In the genomic region with DNA sequence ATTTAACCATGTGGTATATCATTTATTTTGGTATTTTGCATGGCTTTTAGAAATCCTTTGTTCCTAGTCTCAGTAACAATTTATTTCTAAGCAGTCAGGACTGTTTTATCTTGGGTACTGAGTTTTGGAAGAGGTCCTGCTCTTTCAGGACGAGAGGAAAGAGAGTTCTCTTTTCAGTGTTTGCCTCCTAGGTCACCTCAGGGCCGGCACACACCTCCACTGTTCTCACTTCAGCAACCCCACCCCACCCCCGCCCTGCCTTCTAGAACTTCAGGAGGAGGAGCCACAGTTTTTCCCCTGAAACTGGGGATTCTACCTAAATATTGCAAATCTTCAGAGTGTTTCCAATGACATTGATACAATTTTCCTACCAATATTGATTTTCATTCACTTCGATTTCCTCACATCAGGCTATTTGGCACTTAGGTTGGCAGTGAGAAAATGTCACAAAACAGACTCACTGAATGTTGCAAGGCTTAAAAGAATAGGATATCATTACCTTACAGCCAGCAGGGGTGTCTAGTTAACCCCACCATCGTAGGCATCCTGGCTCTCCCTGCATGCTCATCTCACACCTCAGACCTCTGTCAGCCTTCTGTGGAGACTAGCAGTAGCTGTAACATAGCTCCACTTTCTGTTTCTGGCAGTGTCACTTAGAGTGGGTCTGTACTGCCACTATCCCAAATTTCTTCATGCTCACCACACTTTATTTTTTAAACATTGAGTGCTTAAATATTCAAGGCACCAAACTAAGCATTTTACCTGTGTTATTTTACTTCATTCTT, we compare ENCODE assay signal across 17 cellular contexts. TPM values are rescaled to one million over a fixed set of nuclear protein-coding genes. Genes with fewer than 3 reads are reported as not detected.
DNase-seq lines count a peak whose midpoint lies in the region; ATAC-seq and TF ChIP-seq lines count a peak whose summit lies in the region.
"Had no signal": no experiment of that assay in that cellular context is flagged by ENCODE, and none has a peak within 500 bp of the region (broad histone marks: within the 10 kb centered on the region; RNA-seq: fewer than 3 reads in every experiment).

No MANE protein-coding gene starts in this region.

- CTCF ChIA-PET in HCT116 (lab: Charles Lee) = interaction anchor here (1.6 kb wide), 1 partner anchor 56 kb away, joined by 4 read pairs; no protein-coding TSS in a partner anchor
- CTCF ChIA-PET in activated CD8-positive, alpha-beta T cell treated with anti-CD3 and anti-CD28 coated beads for 36 hours (lab: Charles Lee) = interaction anchor here (1.1 to 4.9 kb wide), 8 partner anchors 9 to 206 kb away, joined by 3 to 41 read pairs (median 5); no protein-coding TSS in a partner anchor

- H3K4me2 ChIP-seq in HCT116 (ENCODE audit: low read length) (peak overlapping the region; percentile 55), osteoblast (ENCODE audit: insufficient read depth, low read length) (peak overlapping the region; percentile 75)
- H3K4me2 ChIP-seq: A549 had no signal

- H2AFZ ChIP-seq in HCT116 (ENCODE audit: low read depth, low read length, poor library complexity, severe bottlenecking) (no peak overlapping the region), osteoblast (ENCODE audit: low read length) (no peak overlapping the region)

- H3K4me1 ChIP-seq in HCT116 (ENCODE audit: control insufficient read depth in 1 of 2, insufficient read depth in 2 of 2, low read length in 2 of 2) (peaks cover 0 to 19% of the 10 kb centered on the region in 2 experiments; a peak in 2 of 4 replicates), osteoblast (ENCODE audit: insufficient read depth, low read length) (peaks cover 19% of the 10 kb centered on the region), colonic mucosa (no peaks in the 10 kb centered on the region)

- POLR2A ChIA-PET in HCT116 (lab: Charles Lee) = interaction anchor here (0.6 kb wide), 1 partner anchor 19 kb away, joined by 4 read pairs; no protein-coding TSS in a partner anchor
- POLR2A ChIA-PET in activated CD8-positive, alpha-beta T cell treated with anti-CD3 and anti-CD28 coated beads for 36 hours (lab: Charles Lee) = interaction anchor here (0.9 to 1.3 kb wide), 3 partner anchors 10 to 17 kb away, joined by 3 read pairs; a partner anchor contains a TSS

- H3K4me3 Mint-ChIP-seq in activated T-cell treated with anti-CD3 and anti-CD28 coated beads, Interleukin-2, amount 50 U/mL, for 4 hours = no peak overlapping the region
- H3K4me3 Mint-ChIP-seq in activated CD8-positive, alpha-beta T cell treated with anti-CD3 and anti-CD28 coated beads for 36 hours = no peak overlapping the region
- H3K4me3 Mint-ChIP-seq: mesothelial cell of epicardium, neural crest cell had no signal

- H3K27me3 Mint-ChIP-seq in activated T-cell treated with anti-CD3 and anti-CD28 coated beads, Interleukin-2, amount 50 U/mL, for 4 hours (ENCODE audit: low read depth) = no peaks in the 10 kb centered on the region
- no peaks in the 10 kb centered on the region for H3K27me3 Mint-ChIP-seq in activated CD8-positive, alpha-beta T cell treated with anti-CD3 and anti-CD28 coated beads for 36 hours
- H3K27me3 Mint-ChIP-seq: CD4-positive, CD25-positive, alpha-beta regulatory T cell had no signal

- H3K27ac Mint-ChIP-seq in activated CD8-positive, alpha-beta T cell treated with anti-CD3 and anti-CD28 coated beads for 36 hours = no peak overlapping the region
- H3K27ac Mint-ChIP-seq: mesothelial cell of epicardium had no signal

- H3K9ac ChIP-seq in HCT116 (ENCODE audit: low read length) (0 out of 2 replicates have a peak overlapping the region, but pooled peaks have one; percentile 4), colonic mucosa (ENCODE audit: low read depth in 2 of 2, low read length in 2 of 2) (no peak overlapping the region)

- BruUV-seq in HCT116 (replicated peaks; lab: Mats Ljungman, UMichigan) = no TSS peak

- no peak for TF ChIP-seq POLR2A in HCT116 (IDR thresholded peaks at IDR 0.05; ENCODE audit: borderline replicate concordance, extremely low read depth, insufficient read depth, insufficient read length)

- ATAC-seq in activated T-cell treated with anti-CD3 and anti-CD28 coated beads, Interleukin-2, amount 50 U/mL, for 4 hours = peak; percentile 37 to 39
- ATAC-seq in HCT116 = no peak
- ATAC-seq in activated CD8-positive, alpha-beta T cell treated with anti-CD3 and anti-CD28 coated beads for 36 hours = peak; percentile 53

- H3K79me2 ChIP-seq in HCT116 (ENCODE audit: insufficient read depth, low read length) = no peaks in the 10 kb centered on the region
- peaks cover 82% of the 10 kb centered on the region for H3K79me2 ChIP-seq in osteoblast (ENCODE audit: insufficient read depth, low read length)

- RAD21 ChIA-PET in HCT116 (lab: Charles Lee; ENCODE audit: low non-redundant PET in 1 of 2, low total read pairs in 2 of 2, uncharacterized antibody in 2 of 2, unreplicated experiment in 2 of 2) = no interaction called here

- H3K27ac ChIP-seq in HCT116 (ENCODE audit: low read depth, low read length) = no peak overlapping the region
- peak overlapping the region; percentile 57 for H3K27ac ChIP-seq in osteoblast (ENCODE audit: low read depth, low read length)
- H3K27ac ChIP-seq in colonic mucosa = no peak overlapping the region
- H3K27ac ChIP-seq: A549, tibial nerve had no signal

- intact Hi-C loops in HCT116 (cut with micrococcal nuclease) (no loop called here), colonic mucosa (cut with DNase I) (no loop called here)
- intact Hi-C loops in activated CD8-positive, alpha-beta T cell treated with anti-CD3 and anti-CD28 coated beads for 36 hours (cut with micrococcal nuclease) = no loop called here

- TF ChIP-seq CTCF in HCT116 (IDR thresholded peaks at IDR 0.05 in 2 of 3, conservative IDR thresholded peaks at IDR 0.05 in 1 of 3; ENCODE audit: borderline replicate concordance in 1 of 3, insufficient read depth in 1 of 3, low read depth in 2 of 3, low read length in 2 of 3) = no peak
- no peak for TF ChIP-seq CTCF in activated CD8-positive, alpha-beta T cell treated with anti-CD3 and anti-CD28 coated beads for 36 hours (IDR thresholded peaks at IDR 0.05)
- no peak for TF ChIP-seq CTCF in osteoblast (IDR thresholded peaks at IDR 0.05; ENCODE audit: extremely low read depth, low read depth, low read length)
- no peak for TF ChIP-seq CTCF in colonic mucosa (IDR thresholded peaks at IDR 0.05)

- H3K27me3 ChIP-seq in HCT116 (ENCODE audit: insufficient read depth, low read length) (no peaks in the 10 kb centered on the region), osteoblast (ENCODE audit: insufficient read depth, low read length) (no peaks in the 10 kb centered on the region), colonic mucosa (no peaks in the 10 kb centered on the region)
- H3K27me3 ChIP-seq: tibial nerve had no signal

- H4K20me1 ChIP-seq in HCT116 (ENCODE audit: insufficient read depth) = no peaks in the 10 kb centered on the region
- H4K20me1 ChIP-seq in osteoblast (ENCODE audit: insufficient read depth, low read length) = peaks cover 47% of the 10 kb centered on the region

- no peak for DNase-seq in activated T-cell treated with anti-CD3 and anti-CD28 coated beads, Interleukin-2, amount 50 U/mL, for 4 hours
- no peak for DNase-seq in activated T-cell treated with anti-CD3 and anti-CD28 coated beads, Interleukin-2, amount 50 U/mL, for 1 hour
- DNase-seq in HCT116 (ENCODE audit: low read depth, low spot score) = no peak
- DNase-seq in activated CD8-positive, alpha-beta T cell treated with anti-CD3 and anti-CD28 coated beads for 36 hours = no peak
- DNase-seq in osteoblast (ENCODE audit: insufficient read length, low spot score, missing footprints) = no peak
- DNase-seq in NCI-H128 (lab: John Stamatoyannopoulos, UW; ENCODE audit: unreplicated experiment) = no peak
- DNase-seq in colonic mucosa = no peak
- DNase-seq in retina = no peak
- DNase-seq: effector memory CD4-positive, alpha-beta T cell; NCI-H1436; NCI-H2227 treated with DMSO at 0.1 percent for 48 hours; stimulated activated CD4-positive, alpha-beta T cell treated with anti-CD3 and anti-CD28 coated beads, Interleukin-12 subunit alpha, Interleukin-12 subunit beta, amount 100 ng/mL, for 4 hours had no signal

- H3K4me1 Mint-ChIP-seq in activated T-cell treated with anti-CD3 and anti-CD28 coated beads, Interleukin-2, amount 50 U/mL, for 4 hours (ENCODE audit: low read depth) = peaks cover 42% of the 10 kb centered on the region
- H3K4me1 Mint-ChIP-seq in activated CD8-positive, alpha-beta T cell treated with anti-CD3 and anti-CD28 coated beads for 36 hours (ENCODE audit: low read depth) = peaks cover 37% of the 10 kb centered on the region
- H3K4me1 Mint-ChIP-seq: neural crest cell had no signal

- H3K36me3 ChIP-seq in HCT116 (ENCODE audit: control insufficient read depth in 1 of 2, insufficient read depth in 2 of 2, low read length in 2 of 2) (no peaks in the 10 kb centered on the region), osteoblast (ENCODE audit: insufficient read depth, low read length) (no peaks in the 10 kb centered on the region), colonic mucosa (no peaks in the 10 kb centered on the region)
- H3K36me3 ChIP-seq: tibial nerve had no signal

- TF ChIP-seq RAD21 in HCT116 (IDR thresholded peaks at IDR 0.05; ENCODE audit: low read depth) = no peak

- H3K9me3 ChIP-seq in HCT116 (ENCODE audit: control insufficient read depth in 1 of 2, insufficient read depth in 1 of 2, low read depth in 1 of 2, low read length in 2 of 2) (no peaks in the 10 kb centered on the region), osteoblast (ENCODE audit: low read depth, low read length) (no peaks in the 10 kb centered on the region), colonic mucosa (no peaks in the 10 kb centered on the region)
- H3K9me3 ChIP-seq: A549, tibial nerve had no signal

- no peaks in the 10 kb centered on the region for H3K9me3 Mint-ChIP-seq in activated T-cell treated with anti-CD3 and anti-CD28 coated beads, Interleukin-2, amount 50 U/mL, for 4 hours
- no peaks in the 10 kb centered on the region for H3K9me3 Mint-ChIP-seq in activated CD8-positive, alpha-beta T cell treated with anti-CD3 and anti-CD28 coated beads for 36 hours
- H3K9me3 Mint-ChIP-seq: CD4-positive, CD25-positive, alpha-beta regulatory T cell; mesothelial cell of epicardium; neural crest cell had no signal

- no peak overlapping the region for H3K4me3 ChIP-seq in HCT116 (replicated peaks in 1 of 2; ENCODE audit: low read depth in 1 of 2, low read length in 2 of 2)
- H3K4me3 ChIP-seq in osteoblast (ENCODE audit: insufficient read depth, low read length) = no peak overlapping the region
- no peak overlapping the region for H3K4me3 ChIP-seq in colonic mucosa
- H3K4me3 ChIP-seq: A549, tibial nerve had no signal

- no peaks in the 10 kb centered on the region for H3K36me3 Mint-ChIP-seq in activated T-cell treated with anti-CD3 and anti-CD28 coated beads, Interleukin-2, amount 50 U/mL, for 4 hours (ENCODE audit: insufficient read depth)
- no peaks in the 10 kb centered on the region for H3K36me3 Mint-ChIP-seq in activated CD8-positive, alpha-beta T cell treated with anti-CD3 and anti-CD28 coated beads for 36 hours (ENCODE audit: low read depth)
- H3K36me3 Mint-ChIP-seq: CD4-positive, CD25-positive, alpha-beta regulatory T cell; mesothelial cell of epicardium had no signal

- H3K9me2 ChIP-seq in HCT116 (ENCODE audit: insufficient read depth) = no peaks in the 10 kb centered on the region

RNA-seq across cellular contexts. Expression of a gene that starts 5.4 kb away (rescaled TPM):
- total RNA-seq in activated T-cell treated with anti-CD3 and anti-CD28 coated beads, Interleukin-2, amount 50 U/mL, for 4 hours = 1 to 10 TPM; 1.0 to 1.8 (median 1.5) TPM
- total RNA-seq in HCT116 (2021; ENCODE audit: unreplicated experiment) (5.2 TPM), osteoblast (10.5 and 13.0 TPM in 2 replicates), colonic mucosa (1 to 10 TPM; 7.8 to 9.5 TPM)
- 1.4 and 2.4 TPM in 2 replicates for polyA plus RNA-seq in HCT116 (2012)
- total RNA-seq in activated CD8-positive, alpha-beta T cell treated with anti-CD3 and anti-CD28 coated beads for 36 hours = 1 to 10 TPM; 1.3 to 1.5 TPM

RNA-seq across cellular contexts. Expression of a gene that starts 17.2 kb away (rescaled TPM):
- total RNA-seq in activated T-cell treated with anti-CD3 and anti-CD28 coated beads, Interleukin-2, amount 50 U/mL, for 4 hours = 1 to 10 TPM; 9.8 to 9.9 (median 9.8) TPM
- 15.2 TPM for total RNA-seq in HCT116 (2021; ENCODE audit: unreplicated experiment)
- 3.9 and 5.3 TPM in 2 replicates for polyA plus RNA-seq in HCT116 (2012)
- total RNA-seq in activated CD8-positive, alpha-beta T cell treated with anti-CD3 and anti-CD28 coated beads for 36 hours = 1 to 10 TPM; 8.2 to 9.2 TPM
- 29.7 and 30.1 TPM in 2 replicates for total RNA-seq in osteoblast
- total RNA-seq in colonic mucosa = 10 to 100 TPM; 20.5 to 21.6 TPM

RNA-seq across cellular contexts. Expression of a gene that starts 43.8 kb away (rescaled TPM):
- total RNA-seq in activated T-cell treated with anti-CD3 and anti-CD28 coated beads, Interleukin-2, amount 50 U/mL, for 4 hours = 10 to 100 TPM; 16.4 to 20.0 (median 17.6) TPM
- 56.0 TPM for total RNA-seq in HCT116 (2021; ENCODE audit: unreplicated experiment)
- 92.6 and 95.7 TPM in 2 replicates for polyA plus RNA-seq in HCT116 (2012)
- total RNA-seq in activated CD8-positive, alpha-beta T cell treated with anti-CD3 and anti-CD28 coated beads for 36 hours = 10 to 100 TPM; 15.8 to 18.5 TPM
- total RNA-seq in osteoblast = 24.2 and 27.9 TPM in 2 replicates
- 100 to 1,000 TPM; 205 TPM for total RNA-seq in colonic mucosa
